ENCODE assay signal across 24 cellular contexts in genomic region chr7:738723-739454, GRCh38. TPM values are rescaled to one million over a fixed set of nuclear protein-coding genes. Genes with fewer than 3 reads are reported as not detected.
DNase-seq lines count a peak whose midpoint lies in the region; ATAC-seq lines count a peak whose summit lies in the region.
"Had no signal": no experiment of that assay in that cellular context is flagged by ENCODE, and none has a peak within 500 bp of the region (broad histone marks: within the 10 kb centered on the region; RNA-seq: fewer than 3 reads in every experiment).

No MANE protein-coding gene starts in this region.

- peak overlapping the region; percentile 25 for H3K18ac ChIP-seq in trophoblast cell (ENCODE audit: low read length)

- H3K4me1 Mint-ChIP-seq in T-cell = peaks cover 0 to 11% (median 9%) of the 10 kb centered on the region in 3 donors
- H3K4me1 Mint-ChIP-seq in activated T-helper 17 cell treated with anti-CD3 and anti-CD28 coated beads, Interleukin-2, amount 50 U/mL, for 72 hours = peaks cover 4% of the 10 kb centered on the region

- no peaks in the 10 kb centered on the region for H3K27me3 ChIP-seq in trophoblast cell (ENCODE audit: insufficient read depth, low read length)
- H3K27me3 ChIP-seq: ascending aorta, neutrophil, suprapubic skin had no signal

- no peak overlapping the region for H2AFZ ChIP-seq in trophoblast cell (ENCODE audit: insufficient read depth, low read length, poor library complexity)
- H2AFZ ChIP-seq: PC-9 had no signal

- no peak overlapping the region for H2BK12ac ChIP-seq in trophoblast cell (ENCODE audit: low read length)

- CTCF ChIA-PET in T-cell (lab: Charles Lee) = no interaction called here

- no peak overlapping the region for H3K4me3 Mint-ChIP-seq in T-cell
- no peak overlapping the region for H3K4me3 Mint-ChIP-seq in activated T-helper 17 cell treated with anti-CD3 and anti-CD28 coated beads, Interleukin-2, amount 50 U/mL, for 72 hours
- H3K4me3 Mint-ChIP-seq: CD4-positive, alpha-beta T cell; effector memory CD8-positive, alpha-beta T cell; naive thymus-derived CD4-positive, alpha-beta T cell had no signal

- H4K12ac ChIP-seq in trophoblast cell (ENCODE audit: low read depth, low read length) = no peak overlapping the region

- H3K4me1 ChIP-seq in trophoblast cell (ENCODE audit: control insufficient read depth in 1 of 2, insufficient read depth in 2 of 2, low read length in 2 of 2) = no peaks in the 10 kb centered on the region
- H3K4me1 ChIP-seq: ascending aorta, suprapubic skin had no signal

- no peak overlapping the region for H3K9ac ChIP-seq in trophoblast cell (ENCODE audit: low read length)

- no peaks in the 10 kb centered on the region for H3K79me2 ChIP-seq in trophoblast cell (ENCODE audit: control insufficient read depth, insufficient read depth, low read length, poor library complexity)

- H3K23ac ChIP-seq in trophoblast cell (ENCODE audit: low read length) = no peak overlapping the region

- POLR2A ChIA-PET in T-cell (lab: Charles Lee) = no interaction called here

- no peaks in the 10 kb centered on the region for H3K27me3 Mint-ChIP-seq in T-cell
- no peaks in the 10 kb centered on the region for H3K27me3 Mint-ChIP-seq in activated T-helper 17 cell treated with anti-CD3 and anti-CD28 coated beads, Interleukin-2, amount 50 U/mL, for 72 hours
- H3K27me3 Mint-ChIP-seq: CD4-positive, alpha-beta T cell; effector memory CD8-positive, alpha-beta T cell; naive thymus-derived CD4-positive, alpha-beta T cell had no signal

- ATAC-seq in left cardiac atrium = peak; percentile 64 to 74
- no peak for ATAC-seq in T-cell (replicated peaks in 1 of 4)
- no peak for ATAC-seq in GM21723 (IDR thresholded peaks at IDR 0.05; ENCODE audit: unreplicated experiment)
- no peak for ATAC-seq in activated T-helper 17 cell treated with anti-CD3 and anti-CD28 coated beads, Interleukin-2, amount 50 U/mL, for 72 hours (replicated peaks)
- ATAC-seq: effector memory CD8-positive, alpha-beta T cell; K562; naive thymus-derived CD4-positive, alpha-beta T cell had no signal

- H3K4me3 ChIP-seq in trophoblast cell (ENCODE audit: low read depth, low read length) = no peak overlapping the region
- H3K4me3 ChIP-seq: ascending aorta, K562, PC-9, suprapubic skin had no signal

- no peak overlapping the region for H4K8ac ChIP-seq in trophoblast cell (ENCODE audit: low read depth, low read length)

- no peak overlapping the region for H3K4ac ChIP-seq in trophoblast cell (ENCODE audit: low read depth, low read length)

- no peak overlapping the region for H4K91ac ChIP-seq in trophoblast cell (ENCODE audit: low read depth, low read length)

- peaks cover 7% of the 10 kb centered on the region for H3K9me3 ChIP-seq in trophoblast cell (ENCODE audit: insufficient read depth, low read depth, low read length)
- H3K9me3 ChIP-seq: neutrophil, suprapubic skin had no signal

- H3K14ac ChIP-seq in trophoblast cell (ENCODE audit: low read length) = no peak overlapping the region

- H3K79me1 ChIP-seq in trophoblast cell (ENCODE audit: low read length) = no peaks in the 10 kb centered on the region

- H3K27ac ChIP-seq in trophoblast cell (ENCODE audit: low read depth, low read length) = no peak overlapping the region
- H3K27ac ChIP-seq: ascending aorta, neutrophil, PC-9, suprapubic skin had no signal

- no peak overlapping the region for H2BK120ac ChIP-seq in trophoblast cell (ENCODE audit: insufficient read depth, low read length, poor library complexity)

- H3K9me3 Mint-ChIP-seq in T-cell = no peaks in the 10 kb centered on the region
- H3K9me3 Mint-ChIP-seq in activated T-helper 17 cell treated with anti-CD3 and anti-CD28 coated beads, Interleukin-2, amount 50 U/mL, for 72 hours = peaks cover 5% of the 10 kb centered on the region
- H3K9me3 Mint-ChIP-seq: CD4-positive, alpha-beta T cell; effector memory CD8-positive, alpha-beta T cell had no signal

- H2AK5ac ChIP-seq in trophoblast cell (ENCODE audit: low read length) = no peak overlapping the region

- no peak overlapping the region for H2BK5ac ChIP-seq in trophoblast cell (ENCODE audit: low read depth, low read length, poor library complexity)

- H3K36me3 ChIP-seq in trophoblast cell (ENCODE audit: control insufficient read depth in 1 of 2, insufficient read depth in 2 of 2, low read length in 2 of 2) = peaks cover 29 to 30% of the 10 kb centered on the region in 2 experiments
- H3K36me3 ChIP-seq: neutrophil had no signal

- peaks cover 31% of the 10 kb centered on the region for H3K36me3 Mint-ChIP-seq in T-cell
- peaks cover 27% of the 10 kb centered on the region for H3K36me3 Mint-ChIP-seq in activated T-helper 17 cell treated with anti-CD3 and anti-CD28 coated beads, Interleukin-2, amount 50 U/mL, for 72 hours (ENCODE audit: low read depth)

- no peak overlapping the region for H3K4me2 ChIP-seq in trophoblast cell (ENCODE audit: low read length)
- H3K4me2 ChIP-seq: PC-9 had no signal

- peak; percentile 0 for DNase-seq in stimulated activated CD4-positive, alpha-beta T cell treated with anti-CD3 and anti-CD28 coated beads, Interleukin-15, amount 100 ng/mL, for 24 hours
- no peak for DNase-seq in stimulated activated CD4-positive, alpha-beta T cell treated with anti-CD3 and anti-CD28 coated beads, Interleukin-4, amount 100 ng/mL, for 24 hours
- DNase-seq in left cardiac atrium = no peak
- DNase-seq in trophoblast cell = no peak
- no peak for DNase-seq in AG08396 (ENCODE audit: low spot score)
- no peak for DNase-seq in T-cell
- DNase-seq: activated CD4-positive, alpha-beta T cell treated with anti-CD3 and anti-CD28 coated beads for 48 hours; activated CD8-positive, alpha-beta memory T cell treated with anti-CD3 and anti-CD28 coated beads for 24 hours; activated T-cell treated with anti-CD3 and anti-CD28 coated beads for 4 hours; CD4-positive, alpha-beta T cell; effector memory CD8-positive, alpha-beta T cell; naive thymus-derived CD4-positive, alpha-beta T cell; NCI-H1092 treated with DMSO at 0.1 percent for 48 hours; NCI-H187 treated with DMSO at 0.1 percent for 48 hours; PC-9; SIG-M5; stimulated activated naive CD4-positive, alpha-beta T cell treated with Interleukin-2 at 50 U/mL for 16 hours; T-helper 9 cell had no signal

- no peak overlapping the region for H3K27ac Mint-ChIP-seq in T-cell
- H3K27ac Mint-ChIP-seq in activated T-helper 17 cell treated with anti-CD3 and anti-CD28 coated beads, Interleukin-2, amount 50 U/mL, for 72 hours = no peak overlapping the region
- H3K27ac Mint-ChIP-seq: CD4-positive, alpha-beta T cell; effector memory CD8-positive, alpha-beta T cell had no signal

- no CpG with 5 or more reads among the region's 24 CpGs for WGBS in trophoblast cell (ENCODE audit: extremely low coverage, insufficient coverage, insufficient read length)

- intact Hi-C loops in left cardiac atrium (cut with DNase I) = no loop called here

RNA-seq across cellular contexts. Expression of gene PRKAR1B, which starts 11.8 kb away (rescaled TPM):
- 10 to 100 TPM; 15.8 to 19.8 TPM for total RNA-seq in left cardiac atrium
- 2.6 and 3.4 TPM in 2 replicates for polyA plus RNA-seq in trophoblast cell (2013)
- 10 to 100 TPM; 20.7 to 35.4 (median 24.4) TPM for total RNA-seq in T-cell
- 10 to 100 TPM; 26.2 to 56.0 TPM for total RNA-seq in activated T-helper 17 cell treated with anti-CD3 and anti-CD28 coated beads, Interleukin-2, amount 50 U/mL, for 72 hours

RNA-seq across cellular contexts. Expression of gene DNAAF5, which starts 12.4 kb away (rescaled TPM):
- 10 to 100 TPM; 14.9 to 15.0 TPM for total RNA-seq in left cardiac atrium
- 13.5 and 13.7 TPM in 2 replicates for polyA plus RNA-seq in trophoblast cell (2013)
- total RNA-seq in T-cell = 10 to 100 TPM; 12.8 to 21.4 (median 17.1) TPM
- total RNA-seq in activated T-helper 17 cell treated with anti-CD3 and anti-CD28 coated beads, Interleukin-2, amount 50 U/mL, for 72 hours = 10 to 100 TPM; 15.1 to 39.9 TPM

Comparison
In these comparisons a context has a peak if more than half of its experiments do, and no peak if none do; other contexts are left out.
1. ATAC-seq: peak in left cardiac atrium (2 of 2); none in T-cell (0 of 4), GM21723 (single experiment) and activated T-helper 17 cell treated with anti-CD3 and anti-CD28 coated beads, Interleukin-2, amount 50 U/mL, for 72 hours (single experiment).